ENCODE assay signal across 15 cellular contexts in genomic region chr17:30000001-30000754, GRCh38. TPM values are rescaled to one million over a fixed set of nuclear protein-coding genes. Genes with fewer than 3 reads are reported as not detected.
DNase-seq lines count a peak whose midpoint lies in the region; ATAC-seq and TF ChIP-seq lines count a peak whose summit lies in the region.
"Had no signal": no experiment of that assay in that cellular context is flagged by ENCODE, and none has a peak within 500 bp of the region (broad histone marks: within the 10 kb centered on the region; RNA-seq: fewer than 3 reads in every experiment).

No MANE protein-coding gene starts in this region.

- H3K9me2 ChIP-seq in OCI-LY1 (ENCODE audit: low read depth, low read length): no peaks in the 10 kb centered on the region

- no peaks in the 10 kb centered on the region for H3K36me3 ChIP-seq in OCI-LY1 (ENCODE audit: insufficient read depth, low read length)
- H3K36me3 ChIP-seq in psoas muscle (ENCODE audit: insufficient read depth in 1 of 2, low read depth in 1 of 2): no peaks in the 10 kb centered on the region
- no peaks in the 10 kb centered on the region for H3K36me3 ChIP-seq in testis (ENCODE audit: low read depth, missing control alignments)
- H3K36me3 ChIP-seq: BLaER1 treated with 17β-estradiol and CSF1 and Interleukin-3, amounts not matched to agents 10 nM and 100 nM; right lobe of liver; upper lobe of left lung had no signal

- no peak overlapping the region for H2AFZ ChIP-seq in OCI-LY1 (ENCODE audit: low read length)

- no peaks in the 10 kb centered on the region for H3K4me1 ChIP-seq in OCI-LY1 (ENCODE audit: insufficient read depth, low read length, severe bottlenecking)
- H3K4me1 ChIP-seq in psoas muscle: no peaks in the 10 kb centered on the region
- no peaks in the 10 kb centered on the region for H3K4me1 ChIP-seq in testis
- H3K4me1 ChIP-seq: right lobe of liver, upper lobe of left lung had no signal

- H3K27ac Mint-ChIP-seq in activated naive CD4-positive, alpha-beta T cell treated with anti-CD3 and anti-CD28 coated beads, Interleukin-2, amount 50 U/mL, for 24 hours: peak overlapping the region; percentile 31
- H3K27ac Mint-ChIP-seq in activated naive CD4-positive, alpha-beta T cell treated with anti-CD3 and anti-CD28 coated beads for 36 hours: no peak overlapping the region
- H3K27ac Mint-ChIP-seq in effector memory CD8-positive, alpha-beta T cell: peak overlapping the region in 1 of 2 donors; percentile 33
- H3K27ac Mint-ChIP-seq in stimulated activated naive CD8-positive, alpha-beta T cell treated with anti-CD3 and anti-CD28 coated beads, Interleukin-15, Interleukin-2, amounts not matched to agents 100 ng/mL and 50 ng/mL, for 24 hours: peak overlapping the region; percentile 23
- H3K27ac Mint-ChIP-seq in activated T-cell treated with anti-CD3 and anti-CD28 coated beads, Interleukin-2, amount 50 U/mL, for 24 hours: no peak overlapping the region
- H3K27ac Mint-ChIP-seq: activated B cell treated with CpG ODN at 0.5 μM for 24 hours had no signal

- no peaks in the 10 kb centered on the region for H3K27me3 ChIP-seq in OCI-LY1 (ENCODE audit: insufficient read depth, low read length)
- H3K27me3 ChIP-seq in psoas muscle (ENCODE audit: insufficient read depth in 3 of 3, low read length in 2 of 3): no peaks in the 10 kb centered on the region
- no peaks in the 10 kb centered on the region for H3K27me3 ChIP-seq in testis
- H3K27me3 ChIP-seq: BLaER1 treated with 17β-estradiol and CSF1 and Interleukin-3, amounts not matched to agents 10 nM and 100 nM; right lobe of liver; upper lobe of left lung had no signal

- no peak overlapping the region for H3K4me2 ChIP-seq in OCI-LY1 (ENCODE audit: low read length)
- H3K4me2 ChIP-seq: BLaER1 treated with 17β-estradiol and CSF1 and Interleukin-3, amounts not matched to agents 10 nM and 100 nM had no signal

- H3K79me2 ChIP-seq in OCI-LY1 (ENCODE audit: insufficient read depth, low read length): no peaks in the 10 kb centered on the region

- H4K20me1 ChIP-seq in OCI-LY1 (ENCODE audit: insufficient read depth, low read length): no peaks in the 10 kb centered on the region
- H4K20me1 ChIP-seq: BLaER1 treated with 17β-estradiol and CSF1 and Interleukin-3, amounts not matched to agents 10 nM and 100 nM had no signal

- H3K9ac ChIP-seq in OCI-LY1 (ENCODE audit: low read length): no peak overlapping the region
- H3K9ac ChIP-seq: BLaER1 treated with 17β-estradiol and CSF1 and Interleukin-3, amounts not matched to agents 10 nM and 100 nM had no signal

- peak; percentile 44 for TF ChIP-seq CTCF in OCI-LY1 (IDR thresholded peaks at IDR 0.05; ENCODE audit: low read length)
- no peak for TF ChIP-seq CTCF in psoas muscle (IDR thresholded peaks at IDR 0.05)
- TF ChIP-seq CTCF in testis (IDR thresholded peaks at IDR 0.05): no peak

- 57 to 77% (median 59%) methylated on average over 3 of the region's 3 CpGs for WGBS in psoas muscle, 3 donors
- 72 to 76% methylated on average over 3 of the region's 3 CpGs for WGBS in testis, 2 donors

- no peaks in the 10 kb centered on the region for H3K36me3 Mint-ChIP-seq in activated naive CD4-positive, alpha-beta T cell treated with anti-CD3 and anti-CD28 coated beads, Interleukin-2, amount 50 U/mL, for 24 hours
- no peaks in the 10 kb centered on the region for H3K36me3 Mint-ChIP-seq in activated naive CD4-positive, alpha-beta T cell treated with anti-CD3 and anti-CD28 coated beads for 36 hours (ENCODE audit: low read depth)
- no peaks in the 10 kb centered on the region for H3K36me3 Mint-ChIP-seq in effector memory CD8-positive, alpha-beta T cell (ENCODE audit: insufficient read depth)
- no peaks in the 10 kb centered on the region for H3K36me3 Mint-ChIP-seq in stimulated activated naive CD8-positive, alpha-beta T cell treated with anti-CD3 and anti-CD28 coated beads, Interleukin-15, Interleukin-2, amounts not matched to agents 100 ng/mL and 50 ng/mL, for 24 hours (ENCODE audit: low read depth)
- H3K36me3 Mint-ChIP-seq in activated T-cell treated with anti-CD3 and anti-CD28 coated beads, Interleukin-2, amount 50 U/mL, for 24 hours (ENCODE audit: low read depth): no peaks in the 10 kb centered on the region

- no peak for TF ChIP-seq POLR2A in testis (IDR thresholded peaks at IDR 0.05)

- peak overlapping the region; percentile 26 for H3K4me3 Mint-ChIP-seq in activated naive CD4-positive, alpha-beta T cell treated with anti-CD3 and anti-CD28 coated beads, Interleukin-2, amount 50 U/mL, for 24 hours
- H3K4me3 Mint-ChIP-seq in activated naive CD4-positive, alpha-beta T cell treated with anti-CD3 and anti-CD28 coated beads for 36 hours: no peak overlapping the region
- peak overlapping the region; percentile 5 to 35 for H3K4me3 Mint-ChIP-seq in effector memory CD8-positive, alpha-beta T cell
- H3K4me3 Mint-ChIP-seq in stimulated activated naive CD8-positive, alpha-beta T cell treated with anti-CD3 and anti-CD28 coated beads, Interleukin-15, Interleukin-2, amounts not matched to agents 100 ng/mL and 50 ng/mL, for 24 hours: no peak overlapping the region
- H3K4me3 Mint-ChIP-seq in activated T-cell treated with anti-CD3 and anti-CD28 coated beads, Interleukin-2, amount 50 U/mL, for 24 hours: no peak overlapping the region
- H3K4me3 Mint-ChIP-seq: activated B cell treated with CpG ODN at 0.5 μM for 24 hours had no signal

- no peaks in the 10 kb centered on the region for H3F3A ChIP-seq in OCI-LY1 (ENCODE audit: insufficient read depth, low read length)

- DNase-seq in activated naive CD4-positive, alpha-beta T cell treated with anti-CD3 and anti-CD28 coated beads for 36 hours: no peak
- no peak for DNase-seq in effector memory CD8-positive, alpha-beta T cell
- no peak for DNase-seq in psoas muscle
- no peak for DNase-seq in testis
- no peak for DNase-seq in activated T-cell treated with anti-CD3 and anti-CD28 coated beads, Interleukin-2, amount 50 U/mL, for 24 hours
- DNase-seq: activated B cell treated with CpG ODN at 0.5 μM for 24 hours, H7, right lobe of liver, upper lobe of left lung had no signal

- no peaks in the 10 kb centered on the region for H3K9me3 Mint-ChIP-seq in activated naive CD4-positive, alpha-beta T cell treated with anti-CD3 and anti-CD28 coated beads, Interleukin-2, amount 50 U/mL, for 24 hours
- H3K9me3 Mint-ChIP-seq in activated naive CD4-positive, alpha-beta T cell treated with anti-CD3 and anti-CD28 coated beads for 36 hours: no peaks in the 10 kb centered on the region
- no peaks in the 10 kb centered on the region for H3K9me3 Mint-ChIP-seq in effector memory CD8-positive, alpha-beta T cell
- no peaks in the 10 kb centered on the region for H3K9me3 Mint-ChIP-seq in stimulated activated naive CD8-positive, alpha-beta T cell treated with anti-CD3 and anti-CD28 coated beads, Interleukin-15, Interleukin-2, amounts not matched to agents 100 ng/mL and 50 ng/mL, for 24 hours
- H3K9me3 Mint-ChIP-seq in activated T-cell treated with anti-CD3 and anti-CD28 coated beads, Interleukin-2, amount 50 U/mL, for 24 hours: no peaks in the 10 kb centered on the region
- H3K9me3 Mint-ChIP-seq: activated B cell treated with CpG ODN at 0.5 μM for 24 hours had no signal

- H3K27me3 Mint-ChIP-seq in activated naive CD4-positive, alpha-beta T cell treated with anti-CD3 and anti-CD28 coated beads, Interleukin-2, amount 50 U/mL, for 24 hours: no peaks in the 10 kb centered on the region
- H3K27me3 Mint-ChIP-seq in activated naive CD4-positive, alpha-beta T cell treated with anti-CD3 and anti-CD28 coated beads for 36 hours (ENCODE audit: low read depth): no peaks in the 10 kb centered on the region
- H3K27me3 Mint-ChIP-seq in effector memory CD8-positive, alpha-beta T cell: no peaks in the 10 kb centered on the region
- H3K27me3 Mint-ChIP-seq in stimulated activated naive CD8-positive, alpha-beta T cell treated with anti-CD3 and anti-CD28 coated beads, Interleukin-15, Interleukin-2, amounts not matched to agents 100 ng/mL and 50 ng/mL, for 24 hours: no peaks in the 10 kb centered on the region
- H3K27me3 Mint-ChIP-seq in activated T-cell treated with anti-CD3 and anti-CD28 coated beads, Interleukin-2, amount 50 U/mL, for 24 hours: no peaks in the 10 kb centered on the region
- H3K27me3 Mint-ChIP-seq: activated B cell treated with CpG ODN at 0.5 μM for 24 hours had no signal

- peaks cover 14% of the 10 kb centered on the region for H3K4me1 Mint-ChIP-seq in activated naive CD4-positive, alpha-beta T cell treated with anti-CD3 and anti-CD28 coated beads, Interleukin-2, amount 50 U/mL, for 24 hours
- peaks cover 13% of the 10 kb centered on the region for H3K4me1 Mint-ChIP-seq in activated naive CD4-positive, alpha-beta T cell treated with anti-CD3 and anti-CD28 coated beads for 36 hours (ENCODE audit: low read depth)
- H3K4me1 Mint-ChIP-seq in effector memory CD8-positive, alpha-beta T cell (ENCODE audit: low read depth in 2 of 2): peaks cover 0 to 4% of the 10 kb centered on the region in 2 donors
- peaks cover 13% of the 10 kb centered on the region for H3K4me1 Mint-ChIP-seq in stimulated activated naive CD8-positive, alpha-beta T cell treated with anti-CD3 and anti-CD28 coated beads, Interleukin-15, Interleukin-2, amounts not matched to agents 100 ng/mL and 50 ng/mL, for 24 hours (ENCODE audit: low read depth)
- H3K4me1 Mint-ChIP-seq in activated T-cell treated with anti-CD3 and anti-CD28 coated beads, Interleukin-2, amount 50 U/mL, for 24 hours (ENCODE audit: low read depth): peaks cover 12% of the 10 kb centered on the region
- H3K4me1 Mint-ChIP-seq: activated B cell treated with CpG ODN at 0.5 μM for 24 hours had no signal

- CTCF ChIA-PET in activated naive CD4-positive, alpha-beta T cell treated with anti-CD3 and anti-CD28 coated beads for 36 hours (lab: Charles Lee): interaction anchor here (1.0 kb wide), 1 partner anchor 69 kb away, joined by 3 read pairs; no protein-coding TSS in a partner anchor

- intact Hi-C loops in activated naive CD4-positive, alpha-beta T cell treated with anti-CD3 and anti-CD28 coated beads for 36 hours (cut with micrococcal nuclease): loop anchor here (1.0 to 5.0 kb wide), 3 partner anchors 69 to 363 kb away; no protein-coding TSS in a partner anchor
- intact Hi-C loops in psoas muscle (cut with DNase I): no loop called here
- intact Hi-C loops in testis (cut with DNase I; ENCODE audit: low total_unique reads): no loop called here

- H3K4me3 ChIP-seq in OCI-LY1 (ENCODE audit: low read depth, low read length, poor library complexity, severe bottlenecking) (no peak overlapping the region), psoas muscle (no peak overlapping the region), testis (no peak overlapping the region)
- H3K4me3 ChIP-seq: BLaER1 treated with 17β-estradiol and CSF1 and Interleukin-3, amounts not matched to agents 10 nM and 100 nM; right lobe of liver; upper lobe of left lung had no signal

- H3K27ac ChIP-seq in OCI-LY1 (ENCODE audit: low read depth, low read length, poor library complexity, severe bottlenecking): no peak overlapping the region
- H3K27ac ChIP-seq in psoas muscle: no peak overlapping the region
- no peak overlapping the region for H3K27ac ChIP-seq in testis
- H3K27ac ChIP-seq: BLaER1 treated with 17β-estradiol and CSF1 and Interleukin-3, amounts not matched to agents 10 nM and 100 nM; right lobe of liver; RWPE1; upper lobe of left lung had no signal

- ATAC-seq in effector memory CD8-positive, alpha-beta T cell (replicated peaks): no peak
- no peak for ATAC-seq in psoas muscle
- ATAC-seq: right lobe of liver had no signal

- H3K9me3 ChIP-seq in OCI-LY1 (ENCODE audit: low read length) (no peaks in the 10 kb centered on the region), psoas muscle (no peaks in the 10 kb centered on the region), testis (no peaks in the 10 kb centered on the region)
- H3K9me3 ChIP-seq: BLaER1 treated with 17β-estradiol and CSF1 and Interleukin-3, amounts not matched to agents 10 nM and 100 nM; right lobe of liver; upper lobe of left lung had no signal

RNA-seq across cellular contexts. Expression of gene EFCAB5, which starts 58.7 kb away (rescaled TPM):
- total RNA-seq in activated naive CD4-positive, alpha-beta T cell treated with anti-CD3 and anti-CD28 coated beads for 36 hours: under 1 TPM; 0.35 to 0.55 TPM
- total RNA-seq in psoas muscle (under 1 TPM in 1 of 4 donors, not detected in 3; 0.67 TPM), testis (10 to 100 TPM; 11.7 to 15.1 TPM)
- polyA plus RNA-seq in psoas muscle (under 1 TPM in 2 of 3 donors, not detected in 1; 0.10 to 0.17 TPM), testis (ENCODE audit: insufficient read depth, low read depth, low replicate concordance) (23.0 TPM)
- total RNA-seq: H7, IMR-90 had no signal

Comparison
In these comparisons a context has a peak if more than half of its experiments do, and no peak if none do; other contexts are left out.
1. H3K27ac Mint-ChIP-seq: peak in activated naive CD4-positive, alpha-beta T cell treated with anti-CD3 and anti-CD28 coated beads, Interleukin-2, amount 50 U/mL, for 24 hours (single experiment) and stimulated activated naive CD8-positive, alpha-beta T cell treated with anti-CD3 and anti-CD28 coated beads, Interleukin-15, Interleukin-2, amounts not matched to agents 100 ng/mL and 50 ng/mL, for 24 hours (single experiment); none in activated naive CD4-positive, alpha-beta T cell treated with anti-CD3 and anti-CD28 coated beads for 36 hours (single experiment) and activated T-cell treated with anti-CD3 and anti-CD28 coated beads, Interleukin-2, amount 50 U/mL, for 24 hours (single experiment).
2. H3K4me3 Mint-ChIP-seq: peak in activated naive CD4-positive, alpha-beta T cell treated with anti-CD3 and anti-CD28 coated beads, Interleukin-2, amount 50 U/mL, for 24 hours (single experiment) and effector memory CD8-positive, alpha-beta T cell (2 of 2); none in activated naive CD4-positive, alpha-beta T cell treated with anti-CD3 and anti-CD28 coated beads for 36 hours (single experiment), stimulated activated naive CD8-positive, alpha-beta T cell treated with anti-CD3 and anti-CD28 coated beads, Interleukin-15, Interleukin-2, amounts not matched to agents 100 ng/mL and 50 ng/mL, for 24 hours (single experiment) and activated T-cell treated with anti-CD3 and anti-CD28 coated beads, Interleukin-2, amount 50 U/mL, for 24 hours (single experiment).
3. RNA of gene EFCAB5, which starts 58.7 kb away (total RNA-seq): 11.7 to 15.1 TPM in testis; 0.35 to 0.55 TPM in activated naive CD4-positive, alpha-beta T cell treated with anti-CD3 and anti-CD28 coated beads for 36 hours and 0.67 TPM in psoas muscle; every median in the first group is over 4 times any median in the second.